In the genomic region with DNA sequence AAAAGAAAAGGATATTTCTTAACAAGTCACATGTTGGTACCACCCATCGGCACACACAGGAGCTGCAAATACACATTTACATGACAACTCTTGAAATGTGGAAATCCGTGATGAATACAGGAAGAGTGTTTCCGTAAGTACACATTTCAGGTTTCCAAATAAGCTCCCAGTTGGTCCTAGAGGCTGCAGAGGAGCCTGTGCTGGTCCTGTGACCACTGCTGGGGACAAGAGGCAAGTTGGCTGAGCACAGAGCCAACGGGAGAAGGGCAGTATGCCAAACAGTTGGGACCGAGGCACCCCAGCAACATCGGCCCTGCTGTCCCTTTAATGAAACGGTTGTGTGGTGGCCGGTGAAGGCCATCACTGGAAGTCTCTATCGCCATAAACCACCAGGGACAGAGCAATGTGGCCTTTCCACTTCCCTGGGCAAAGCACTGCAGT, we compare ENCODE assay signal across 10 cellular contexts. TPM values are rescaled to one million over a fixed set of nuclear protein-coding genes. Genes with fewer than 3 reads are reported as not detected.
DNase-seq lines count a peak whose midpoint lies in the region; ATAC-seq and TF ChIP-seq lines count a peak whose summit lies in the region.
"Had no signal": no experiment of that assay in that cellular context is flagged by ENCODE, and none has a peak within 500 bp of the region (broad histone marks: within the 10 kb centered on the region; RNA-seq: fewer than 3 reads in every experiment).

No MANE protein-coding gene starts in this region.

- H3K27ac Mint-ChIP-seq in activated CD8-positive, alpha-beta memory T cell treated with anti-CD3 and anti-CD28 coated beads, Interleukin-2, amount 10 ng/mL, durations not matched to agents 7 days and 5 days: peak overlapping the region; percentile 87
- H3K27ac Mint-ChIP-seq in activated T-helper 1 cell treated with anti-CD3 and anti-CD28 coated beads, Interleukin-12 subunit alpha, Interleukin-12 subunit beta, Interleukin-2, Interleukin-4 antibody, amounts not matched to agents 30 ng/mL and 10 ng/mL and 1 ng/mL, durations not matched to agents 14 hours and 24 hours and 36 hours: peak overlapping the region; percentile 86

- H3K36me3 ChIP-seq in iPS-20b (ENCODE audit: insufficient read depth, low read depth, low read length): peaks cover 15% of the 10 kb centered on the region
- H3K36me3 ChIP-seq in stomach: peaks cover 4 to 27% (median 18%) of the 10 kb centered on the region in 4 donors

- H3K4me3 ChIP-seq in iPS-20b (ENCODE audit: low read length) (no peak overlapping the region), stomach (no peak overlapping the region)

- no peak overlapping the region for H3K4me3 Mint-ChIP-seq in activated CD8-positive, alpha-beta memory T cell treated with anti-CD3 and anti-CD28 coated beads, Interleukin-2, amount 10 ng/mL, durations not matched to agents 7 days and 5 days
- peak overlapping the region; percentile 50 for H3K4me3 Mint-ChIP-seq in activated T-helper 1 cell treated with anti-CD3 and anti-CD28 coated beads, Interleukin-12 subunit alpha, Interleukin-12 subunit beta, Interleukin-2, Interleukin-4 antibody, amounts not matched to agents 30 ng/mL and 10 ng/mL and 1 ng/mL, durations not matched to agents 14 hours and 24 hours and 36 hours

- no peak for TF ChIP-seq EP300 in stomach (IDR thresholded peaks at IDR 0.05)

- H3K27me3 Mint-ChIP-seq in activated CD8-positive, alpha-beta memory T cell treated with anti-CD3 and anti-CD28 coated beads, Interleukin-2, amount 10 ng/mL, durations not matched to agents 7 days and 5 days: no peaks in the 10 kb centered on the region
- no peaks in the 10 kb centered on the region for H3K27me3 Mint-ChIP-seq in activated T-helper 1 cell treated with anti-CD3 and anti-CD28 coated beads, Interleukin-12 subunit alpha, Interleukin-12 subunit beta, Interleukin-2, Interleukin-4 antibody, amounts not matched to agents 30 ng/mL and 10 ng/mL and 1 ng/mL, durations not matched to agents 14 hours and 24 hours and 36 hours (ENCODE audit: insufficient read depth)

- 0 out of 2 replicates have a peak overlapping the region, but pooled peaks have one; percentile 4 for H3K9ac ChIP-seq in iPS-20b (ENCODE audit: low read depth, low read length)

- H3K4me1 ChIP-seq in iPS-20b (ENCODE audit: insufficient read depth, low read length) (peaks cover 7% of the 10 kb centered on the region; the same call in 1 of the 2 replicates), stomach (peaks cover 39 to 85% (median 60%) of the 10 kb centered on the region in 4 donors)

- CTCF ChIA-PET in activated CD8-positive, alpha-beta memory T cell treated with anti-CD3 and anti-CD28 coated beads, Interleukin-2, amount 10 ng/mL, durations not matched to agents 7 days and 5 days (lab: Charles Lee): interaction anchor here (0.9 to 1.4 kb wide), 3 partner anchors 8 to 195 kb away, joined by 3 read pairs; no protein-coding TSS in a partner anchor

- no peak for TF ChIP-seq POLR2A in stomach (IDR thresholded peaks at IDR 0.05)

- H3K36me3 Mint-ChIP-seq in activated CD8-positive, alpha-beta memory T cell treated with anti-CD3 and anti-CD28 coated beads, Interleukin-2, amount 10 ng/mL, durations not matched to agents 7 days and 5 days: no peaks in the 10 kb centered on the region
- peaks cover 3% of the 10 kb centered on the region for H3K36me3 Mint-ChIP-seq in activated T-helper 1 cell treated with anti-CD3 and anti-CD28 coated beads, Interleukin-12 subunit alpha, Interleukin-12 subunit beta, Interleukin-2, Interleukin-4 antibody, amounts not matched to agents 30 ng/mL and 10 ng/mL and 1 ng/mL, durations not matched to agents 14 hours and 24 hours and 36 hours (ENCODE audit: low read depth)

- H3K4me1 Mint-ChIP-seq in activated CD8-positive, alpha-beta memory T cell treated with anti-CD3 and anti-CD28 coated beads, Interleukin-2, amount 10 ng/mL, durations not matched to agents 7 days and 5 days: peaks cover 51% of the 10 kb centered on the region
- H3K4me1 Mint-ChIP-seq in activated T-helper 1 cell treated with anti-CD3 and anti-CD28 coated beads, Interleukin-12 subunit alpha, Interleukin-12 subunit beta, Interleukin-2, Interleukin-4 antibody, amounts not matched to agents 30 ng/mL and 10 ng/mL and 1 ng/mL, durations not matched to agents 14 hours and 24 hours and 36 hours (ENCODE audit: low read depth): peaks cover 31% of the 10 kb centered on the region

- no peaks in the 10 kb centered on the region for H3K9me3 Mint-ChIP-seq in activated CD8-positive, alpha-beta memory T cell treated with anti-CD3 and anti-CD28 coated beads, Interleukin-2, amount 10 ng/mL, durations not matched to agents 7 days and 5 days (ENCODE audit: low read depth)
- H3K9me3 Mint-ChIP-seq in activated T-helper 1 cell treated with anti-CD3 and anti-CD28 coated beads, Interleukin-12 subunit alpha, Interleukin-12 subunit beta, Interleukin-2, Interleukin-4 antibody, amounts not matched to agents 30 ng/mL and 10 ng/mL and 1 ng/mL, durations not matched to agents 14 hours and 24 hours and 36 hours: no peaks in the 10 kb centered on the region

- H3K27ac ChIP-seq in iPS-20b (ENCODE audit: low read length) (no peak overlapping the region), stomach (peak overlapping the region; percentile 63 to 93 (median 86))

- H3K9me3 ChIP-seq in iPS-20b (ENCODE audit: insufficient read depth, low read depth, low read length) (no peaks in the 10 kb centered on the region), stomach (no peaks in the 10 kb centered on the region)

- intact Hi-C loops in activated T-helper 1 cell treated with anti-CD3 and anti-CD28 coated beads, Interleukin-12 subunit alpha, Interleukin-12 subunit beta, Interleukin-2, Interleukin-4 antibody, amounts not matched to agents 30 ng/mL and 10 ng/mL and 1 ng/mL, durations not matched to agents 14 hours and 24 hours and 36 hours (cut with micrococcal nuclease): loop anchor here (1.0 to 2.0 kb wide), 2 partner anchors 39 to 70 kb away; a partner anchor contains a TSS
- intact Hi-C loops in stomach (cut with DNase I; ENCODE audit: low total_unique reads): no loop called here

- DNase-seq in activated CD8-positive, alpha-beta memory T cell treated with anti-CD3 and anti-CD28 coated beads, Interleukin-2, amount 10 ng/mL, durations not matched to agents 7 days and 5 days: no peak
- DNase-seq in activated CD8-positive, alpha-beta memory T cell treated with anti-CD3 and anti-CD28 coated beads for 24 hours: no peak
- DNase-seq in activated T-helper 1 cell treated with anti-CD3 and anti-CD28 coated beads, Interleukin-12 subunit alpha, Interleukin-12 subunit beta, Interleukin-2, Interleukin-4 antibody, amounts not matched to agents 30 ng/mL and 10 ng/mL and 1 ng/mL, durations not matched to agents 14 hours and 24 hours and 36 hours (ENCODE audit: low spot score): no peak
- DNase-seq in stomach (no peak), NCI-H1694 (lab: John Stamatoyannopoulos, UW) (no peak)
- DNase-seq: mammary epithelial cell, NCI-H2081 treated with DMSO at 0.1 percent for 48 hours had no signal

- 22 to 53% (median 47%) methylated on average over 9 of the region's 9 CpGs for WGBS in stomach, 5 donors

- no peak for ATAC-seq in activated CD8-positive, alpha-beta memory T cell treated with anti-CD3 and anti-CD28 coated beads, Interleukin-2, amount 10 ng/mL, durations not matched to agents 7 days and 5 days
- ATAC-seq in HG02852 (IDR thresholded peaks at IDR 0.05; ENCODE audit: unreplicated experiment): no peak
- ATAC-seq in GM21360 (IDR thresholded peaks at IDR 0.05; ENCODE audit: unreplicated experiment): no peak

- TF ChIP-seq CTCF in stomach (IDR thresholded peaks at IDR 0.05): no peak

- H3K27me3 ChIP-seq in iPS-20b (ENCODE audit: insufficient read depth, low read length) (no peaks in the 10 kb centered on the region), stomach (no peaks in the 10 kb centered on the region)

RNA-seq across cellular contexts. Expression of a gene that starts 38.5 kb away (rescaled TPM):
- 10 to 100 TPM; 31.2 to 35.4 TPM for total RNA-seq in activated CD8-positive, alpha-beta memory T cell treated with anti-CD3 and anti-CD28 coated beads, Interleukin-2, amount 10 ng/mL, durations not matched to agents 7 days and 5 days
- total RNA-seq in activated T-helper 1 cell treated with anti-CD3 and anti-CD28 coated beads, Interleukin-12 subunit alpha, Interleukin-12 subunit beta, Interleukin-2, Interleukin-4 antibody, amounts not matched to agents 30 ng/mL and 10 ng/mL and 1 ng/mL, durations not matched to agents 14 hours and 24 hours and 36 hours: 38.0 and 42.3 TPM in 2 replicates
- total RNA-seq in stomach: 10 to 100 TPM in 4 of 5 donors, 1 to 10 TPM in 1; 4.6 to 77.5 (median 40.6) TPM
- polyA plus RNA-seq in stomach: 10 to 100 TPM; 23.2 to 51.9 (median 39.2) TPM
